Comparison of ENCODE assay signal across 1 cellular context in the genomic region with DNA sequence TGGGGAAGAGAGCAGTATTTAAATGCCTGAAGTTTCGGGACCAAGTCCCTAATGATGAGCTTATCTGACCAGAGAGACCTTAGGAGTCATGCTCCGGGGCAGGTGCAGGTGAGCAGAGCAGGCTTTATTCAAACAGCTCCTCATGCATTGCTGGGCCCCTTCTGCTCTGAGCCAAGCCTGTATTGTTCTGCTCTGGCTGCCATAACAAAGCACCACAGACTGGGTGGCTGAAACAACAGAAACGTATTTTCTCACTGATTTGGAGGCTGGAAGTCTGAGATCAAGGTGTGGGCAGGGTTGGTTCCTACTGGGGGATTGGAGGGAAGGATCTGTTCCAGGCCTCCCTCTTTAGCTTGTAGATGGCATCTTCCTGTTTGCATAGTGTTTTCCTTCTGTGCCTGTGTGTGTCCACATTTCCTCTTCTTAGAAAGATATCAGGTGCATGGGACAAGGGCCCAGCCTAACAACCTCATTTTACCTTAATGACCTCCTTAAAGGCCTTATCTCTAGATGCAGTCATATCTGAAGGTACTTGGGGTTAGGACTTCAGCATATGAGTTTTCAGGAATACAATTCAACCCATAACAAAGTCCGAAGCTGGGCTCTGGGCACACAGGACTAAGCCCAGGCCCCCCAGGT.
TF ChIP-seq lines count a peak whose summit lies in the region.

No MANE protein-coding gene starts in this region.

TF ChIP-seq in SK-N-SH, 30 proteins besides CTCF, POLR2A, EP300 and RAD21 (continued from another document):
- TF ChIP-seq REST (IDR thresholded peaks at IDR 0.05; ENCODE audit: low read depth, low read length) (no peak), POLR2AphosphoS5 (IDR thresholded peaks at IDR 0.05; ENCODE audit: low read depth, low read length) (no peak)
